In the genomic region with DNA sequence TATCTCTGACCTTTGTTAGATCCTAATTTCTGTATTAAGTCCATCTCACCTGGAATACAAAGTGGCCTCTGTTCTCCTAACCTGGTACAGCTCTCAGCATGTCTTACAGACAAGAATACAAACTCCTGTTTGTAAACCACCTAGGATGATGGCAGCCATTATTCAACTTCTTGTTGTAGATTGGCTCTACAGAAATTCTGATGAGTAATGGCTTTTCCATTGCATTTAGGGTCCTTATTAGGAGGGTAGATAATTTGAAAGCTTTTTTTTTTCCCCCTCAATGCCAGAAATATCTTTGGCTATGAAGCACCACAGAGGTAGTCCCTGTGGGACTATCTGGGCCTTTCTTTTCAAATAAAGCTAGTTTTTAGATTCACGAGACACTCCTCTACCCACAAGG, we compare ENCODE assay signal across 9 cellular contexts. TPM values are rescaled to one million over a fixed set of nuclear protein-coding genes. Genes with fewer than 3 reads are reported as not detected.
"Had no signal": no experiment of that assay in that cellular context is flagged by ENCODE, and none has a peak within 500 bp of the region (broad histone marks: within the 10 kb centered on the region; RNA-seq: fewer than 3 reads in every experiment).

No MANE protein-coding gene starts in this region.

- H3K4me3 ChIP-seq: GM12878 had no signal

- FAIRE-seq: G401.6, GM12878, GM12891, GM12892, GM18507, GM19239 had no signal

- DNase-seq: GDM1, GF-D8 had no signal

- ATAC-seq: GM12878 had no signal

RNA-seq across cellular contexts. Expression of gene NR2E3, which starts 9.8 kb away (rescaled TPM):
- total RNA-seq: G401, GM12878 had no signal
